ENCODE assay signal across 10 cellular contexts in genomic region chr5:123421773-123422172, GRCh38. TPM values are rescaled to one million over a fixed set of nuclear protein-coding genes. Genes with fewer than 3 reads are reported as not detected.
DNase-seq lines count a peak whose midpoint lies in the region; TF ChIP-seq lines count a peak whose summit lies in the region.
"Had no signal": no experiment of that assay in that cellular context is flagged by ENCODE, and none has a peak within 500 bp of the region (broad histone marks: within the 10 kb centered on the region; RNA-seq: fewer than 3 reads in every experiment).

No MANE protein-coding gene starts in this region.

- H3K9me3 Mint-ChIP-seq in Caco-2 (ENCODE audit: unreplicated experiment): no peaks in the 10 kb centered on the region

- no peaks in the 10 kb centered on the region for H3K9me3 ChIP-seq in Caco-2
- H3K9me3 ChIP-seq in OCI-LY3 (ENCODE audit: insufficient read depth, low read length): no peaks in the 10 kb centered on the region

- H3K4me1 Mint-ChIP-seq in Caco-2 (ENCODE audit: low read depth, unreplicated experiment): no peaks in the 10 kb centered on the region

- H3K79me2 ChIP-seq in OCI-LY3 (ENCODE audit: low read length): peaks cover 29% of the 10 kb centered on the region

- no peak overlapping the region for H2AFZ ChIP-seq in OCI-LY3 (ENCODE audit: low read depth, low read length)

- H3K4me3 ChIP-seq in Caco-2 (ENCODE audit: low read depth, low read length) (peak overlapping the region; percentile 82), OCI-LY3 (ENCODE audit: low read length) (peak overlapping the region; percentile 86), fibroblast of pulmonary artery (replicated peaks; ENCODE audit: low read depth, low read length) (peak overlapping the region; percentile 83), rectal smooth muscle tissue (ENCODE audit: low read length) (peak overlapping the region; percentile 71)

- no peaks in the 10 kb centered on the region for H3K36me3 ChIP-seq in Caco-2 (ENCODE audit: control insufficient read depth, insufficient read depth, low read length)
- peaks cover 3% of the 10 kb centered on the region for H3K36me3 ChIP-seq in OCI-LY3 (replicated peaks; ENCODE audit: low read depth, low read length)
- H3K36me3 ChIP-seq in rectal smooth muscle tissue (ENCODE audit: control insufficient read depth, insufficient read depth, low read length): peaks cover 4% of the 10 kb centered on the region

- H3K4me2 ChIP-seq in OCI-LY3 (ENCODE audit: low read length): peak overlapping the region; percentile 98

- TF ChIP-seq CTCF in Caco-2 (IDR thresholded peaks at IDR 0.05; ENCODE audit: insufficient read depth in 1 of 2, low read depth in 1 of 2, low read length in 1 of 2, severe bottlenecking in 1 of 2, unreplicated experiment in 1 of 2): no peak
- TF ChIP-seq CTCF in OCI-LY3 (IDR thresholded peaks at IDR 0.05; ENCODE audit: low read depth, low read length): no peak
- TF ChIP-seq CTCF in fibroblast of pulmonary artery (IDR thresholded peaks at IDR 0.05; ENCODE audit: low read length, missing control alignments): no peak

- POLR2A ChIA-PET in Caco-2 (lab: Charles Lee): interaction anchor here (0.6 kb wide), 1 partner anchor 32 kb away, joined by 3 read pairs; no protein-coding TSS in a partner anchor

- H3K27ac ChIP-seq in OCI-LY3 (ENCODE audit: low read length) (no peak overlapping the region), rectal smooth muscle tissue (ENCODE audit: low read depth, low read length) (no peak overlapping the region)

- H3K27me3 ChIP-seq in Caco-2 (replicated peaks; ENCODE audit: control insufficient read depth, insufficient read depth, low read length) (no peaks in the 10 kb centered on the region), OCI-LY3 (ENCODE audit: low read depth, low read length) (no peaks in the 10 kb centered on the region), rectal smooth muscle tissue (ENCODE audit: control insufficient read depth, insufficient read depth, low read length) (no peaks in the 10 kb centered on the region)

- peaks cover 14% of the 10 kb centered on the region for H3K36me3 Mint-ChIP-seq in Caco-2 (ENCODE audit: insufficient read depth, unreplicated experiment)

- H3K4me3 Mint-ChIP-seq in Caco-2 (ENCODE audit: unreplicated experiment): no peak overlapping the region

- H3K4me1 ChIP-seq in Caco-2 (peaks cover 5% of the 10 kb centered on the region; the same call in 1 of the 2 replicates), OCI-LY3 (ENCODE audit: low read length) (peaks cover 20% of the 10 kb centered on the region), rectal smooth muscle tissue (ENCODE audit: control insufficient read depth, insufficient read depth, low read length) (peaks cover 5% of the 10 kb centered on the region)

- CTCF ChIA-PET in Caco-2 (lab: Charles Lee): no interaction called here

- intact Hi-C loops in Caco-2 (cut with micrococcal nuclease; ENCODE audit: unreplicated experiment): loop anchor here (2.0 kb wide), 2 partner anchors 37 to 905 kb away; no protein-coding TSS in a partner anchor

- H4K20me1 ChIP-seq in OCI-LY3 (ENCODE audit: insufficient read depth, low read length): no peaks in the 10 kb centered on the region

- TSS peak; percentile 46 for BruUV-seq in Caco-2 (replicated peaks; lab: Mats Ljungman, UMichigan)

- H3K27me3 Mint-ChIP-seq in Caco-2 (ENCODE audit: insufficient read depth, unreplicated experiment): no peaks in the 10 kb centered on the region

- DNase-seq in Caco-2: no peak
- no peak for DNase-seq in fibroblast of pulmonary artery (ENCODE audit: low read depth)
- no peak for DNase-seq in hypothalamus (lab: John Stamatoyannopoulos, UW)
- no peak for DNase-seq in NCI-H526 treated with DMSO at 0.1 percent for 48 hours (lab: John Stamatoyannopoulos, UW)
- DNase-seq in activated T-cell treated with anti-CD3 and anti-CD28 coated beads, Interleukin-2, amount 50 U/mL, for 1 hour: no peak
- no peak for DNase-seq in DMS53 treated with DMSO at 0.1 percent for 48 hours (lab: John Stamatoyannopoulos, UW; ENCODE audit: unreplicated experiment)
- DNase-seq: GF-D8, MV-4-11 had no signal

- H3K9ac ChIP-seq in OCI-LY3 (ENCODE audit: low read length): peak overlapping the region; percentile 87; the same call in 1 of the 2 replicates
- H3K9ac ChIP-seq in rectal smooth muscle tissue (ENCODE audit: low read length): no peak overlapping the region

- H3K27ac Mint-ChIP-seq in Caco-2 (ENCODE audit: unreplicated experiment): no peak overlapping the region

RNA-seq across cellular contexts. Expression of gene CEP120, which starts 1.4 kb away (rescaled TPM):
- 24.4 and 25.8 TPM in 2 replicates for total RNA-seq in Caco-2 (2022)
